10 cellular contexts compared by ENCODE assay signal in the genomic region with DNA sequence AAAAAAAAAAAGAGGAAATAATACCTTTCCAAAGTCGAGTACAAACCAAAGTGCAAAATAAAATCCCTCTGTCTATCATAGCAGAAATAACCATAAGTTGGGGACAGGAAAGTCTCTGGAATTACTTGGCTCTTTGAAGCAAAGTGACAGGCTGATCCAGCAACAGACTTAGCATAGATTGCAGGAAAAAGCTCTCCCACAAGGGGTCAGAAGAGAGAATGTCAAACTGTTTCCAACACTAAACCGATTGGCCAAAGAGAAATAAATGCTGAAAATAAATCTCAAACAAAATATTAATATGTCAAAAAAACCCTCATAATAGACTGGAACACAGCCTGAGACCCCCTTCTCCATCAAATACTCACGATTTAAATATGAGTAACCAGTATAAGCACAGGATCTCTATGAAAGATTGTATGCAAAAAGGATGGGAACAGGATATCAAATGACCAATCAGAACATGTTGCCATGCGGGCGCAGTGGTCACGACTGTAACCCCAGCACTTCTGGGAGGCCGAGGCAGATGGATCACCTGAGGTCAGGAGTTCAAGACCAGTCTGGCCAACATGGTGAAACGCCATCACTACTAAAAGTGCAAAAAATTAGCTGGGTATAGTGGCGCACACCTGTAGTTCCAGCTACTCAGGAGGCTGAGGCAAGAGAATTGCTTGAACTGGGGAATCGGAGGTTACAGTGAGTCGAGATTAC.
DNase-seq lines count a peak whose midpoint lies in the region; ATAC-seq, FAIRE-seq and TF ChIP-seq lines count a peak whose summit lies in the region.
"Had no signal": no experiment of that assay in that cellular context is flagged by ENCODE, and none has a peak within 500 bp of the region (broad histone marks: within the 10 kb centered on the region; RNA-seq: fewer than 3 reads in every experiment).

No MANE protein-coding gene starts in this region.

- no peaks in the 10 kb centered on the region for H3K9me2 ChIP-seq in SU-DHL-6 (replicated peaks; ENCODE audit: insufficient read depth, low read length)

- FAIRE-seq in kidney (lab: Jason Lieb, UNC) = no peak
- FAIRE-seq: islet of Langerhans, TTC549 had no signal

- intact Hi-C loops in kidney (cut with DNase I) = no loop called here

- H3K79me2 ChIP-seq in SU-DHL-6 (ENCODE audit: insufficient read depth, low read length) = no peaks in the 10 kb centered on the region

- H3K4me3 ChIP-seq in HFF-Myc (replicated peaks; ENCODE audit: low read depth, low read length) (no peak overlapping the region), SU-DHL-6 (ENCODE audit: insufficient read depth, low read length, poor library complexity, severe bottlenecking) (no peak overlapping the region), kidney (ENCODE audit: low read length in 2 of 2) (no peak overlapping the region), tibial nerve (no peak overlapping the region)

- no peaks in the 10 kb centered on the region for H3K27me3 ChIP-seq in SU-DHL-6 (ENCODE audit: low read length)
- H3K27me3 ChIP-seq in tibial nerve = no peaks in the 10 kb centered on the region

- TF ChIP-seq POLR2A in tibial nerve (IDR thresholded peaks at IDR 0.05) = no peak

- DNase-seq in DMS53 (lab: John Stamatoyannopoulos, UW) (peak; percentile 71), HFF-Myc (ENCODE audit: extremely low read depth, low read depth) (peak; percentile 2), kidney (no peak), tibial nerve (ENCODE audit: low spot score in 2 of 2) (no peak), T1000 (lab: John Stamatoyannopoulos, UW) (no peak)

- H3K9ac ChIP-seq in SU-DHL-6 (ENCODE audit: low read length) (no peak overlapping the region), kidney (ENCODE audit: low read length in 2 of 2) (no peak overlapping the region)

- H3K27ac ChIP-seq in SU-DHL-6 (ENCODE audit: low read depth, low read length) (no peak overlapping the region), kidney (ENCODE audit: low read depth in 2 of 2, low read length in 2 of 2) (no peak overlapping the region), tibial nerve (no peak overlapping the region)

- no peaks in the 10 kb centered on the region for H3F3A ChIP-seq in SU-DHL-6 (ENCODE audit: insufficient read depth)

- H2AFZ ChIP-seq in SU-DHL-6 (ENCODE audit: low read depth, low read length, severe bottlenecking) = no peak overlapping the region

- H3K36me3 ChIP-seq in SU-DHL-6 (ENCODE audit: low read length) (no peaks in the 10 kb centered on the region), kidney (ENCODE audit: control insufficient read depth in 1 of 2, insufficient read depth in 2 of 2, low read length in 2 of 2) (no peaks in the 10 kb centered on the region), tibial nerve (no peaks in the 10 kb centered on the region)

- H3K4me2 ChIP-seq in SU-DHL-6 (ENCODE audit: low read depth, low read length, poor library complexity, severe bottlenecking) = no peak overlapping the region

- ATAC-seq in GM21367 (IDR thresholded peaks at IDR 0.05; ENCODE audit: unreplicated experiment) = no peak
- no peak for ATAC-seq in HG02973 (IDR thresholded peaks at IDR 0.05; ENCODE audit: unreplicated experiment)

- TF ChIP-seq CTCF in HFF-Myc (IDR thresholded peaks at IDR 0.05; ENCODE audit: low read depth, low read length, missing control alignments) (peak; percentile 45), SU-DHL-6 (IDR thresholded peaks at IDR 0.05; ENCODE audit: insufficient read depth, low read length, poor library complexity, severe bottlenecking) (peak; percentile 32), kidney (IDR thresholded peaks at IDR 0.05; ENCODE audit: borderline replicate concordance, extremely low read depth, insufficient read depth) (peak; percentile 16), tibial nerve (IDR thresholded peaks at IDR 0.05) (no peak)

- no peak for TF ChIP-seq EP300 in tibial nerve (IDR thresholded peaks at IDR 0.05)

- H3K9me3 ChIP-seq in SU-DHL-6 (ENCODE audit: insufficient read depth, low read length) = no peaks in the 10 kb centered on the region
- no peaks in the 10 kb centered on the region for H3K9me3 ChIP-seq in kidney (ENCODE audit: control insufficient read depth in 1 of 2, low read length in 2 of 2)
- H3K9me3 ChIP-seq in tibial nerve = no peaks in the 10 kb centered on the region

- no peaks in the 10 kb centered on the region for H3K4me1 ChIP-seq in kidney (ENCODE audit: control insufficient read depth in 1 of 2, insufficient read depth in 1 of 2, low read depth in 1 of 2, low read length in 2 of 2)
- no peaks in the 10 kb centered on the region for H3K4me1 ChIP-seq in tibial nerve

- 84 to 85% methylated on average over 11 of the region's 11 CpGs for WGBS in tibial nerve, 2 donors

- H4K20me1 ChIP-seq in SU-DHL-6 (ENCODE audit: low read depth, low read length) = no peaks in the 10 kb centered on the region

Comparison
In these comparisons a context has a peak if more than half of its experiments do, and no peak if none do; other contexts are left out.
1. DNase-seq: peak in DMS53 (single experiment) and HFF-Myc (single experiment); none in kidney (single experiment), tibial nerve (0 of 2) and T1000 (single experiment).
2. CTCF ChIP-seq: peak in HFF-Myc (single experiment), SU-DHL-6 (single experiment) and kidney (single experiment); none in tibial nerve (0 of 5).